ENCODE assay signal across 8 cellular contexts in genomic region chr11:75428301-75428724, GRCh38. TPM values are rescaled to one million over a fixed set of nuclear protein-coding genes. Genes with fewer than 3 reads are reported as not detected.
DNase-seq lines count a peak whose midpoint lies in the region; ATAC-seq and TF ChIP-seq lines count a peak whose summit lies in the region.

No MANE protein-coding gene starts in this region.

- H4K20me1 ChIP-seq in IMR-90 (ENCODE audit: insufficient read depth, low read length), result 0 out of 2 replicates have a peak, but pooled peaks cover 3% of the 10 kb centered on the region
- H4K20me1 ChIP-seq in Karpas-422 (ENCODE audit: insufficient read depth, low read depth, low read length), result no peaks in the 10 kb centered on the region

- no peak overlapping the region for H3K23ac ChIP-seq in IMR-90 (ENCODE audit: low read depth, low read length)

- peak overlapping the region; percentile 85 for H2AFZ ChIP-seq in IMR-90 (replicated peaks; ENCODE audit: low read length, poor library complexity)
- H2AFZ ChIP-seq in Karpas-422 (ENCODE audit: low read length), result no peak overlapping the region

- H3K27me3 Mint-ChIP-seq in dendritic cell treated with granulocyte-macrophage colony-stimulating factor and Interleukin-4, amounts not matched to agents 40 ng/mL and 50 ng/mL, for 4 days, result peaks cover 58% of the 10 kb centered on the region

- no peak overlapping the region for H4K91ac ChIP-seq in IMR-90 (ENCODE audit: insufficient read depth, low read depth, low read length)

- H3K9me2 ChIP-seq in Karpas-422 (replicated peaks; ENCODE audit: insufficient read depth, low read length), result no peaks in the 10 kb centered on the region

- H4K8ac ChIP-seq in IMR-90 (ENCODE audit: low read depth in 2 of 2, low read length in 2 of 2), result peak overlapping the region in 1 of 2 experiments; percentile 65; a peak in 2 of 4 replicates

- CTCF ChIA-PET in IMR-90 (lab: Yijun Ruan, JAX), result no interaction called here

- WGBS in IMR-90 (ENCODE audit: extremely low coverage in 2 of 2, insufficient read length in 1 of 2), 2 experiments, result 49% methylated on average over 22 of the region's 30 CpGs; no CpG with 5 or more reads in 1 of the 2 experiments

- no peak overlapping the region for H2BK15ac ChIP-seq in IMR-90 (ENCODE audit: low read depth, low read length)

- H3K4me3 Mint-ChIP-seq in dendritic cell treated with granulocyte-macrophage colony-stimulating factor and Interleukin-4, amounts not matched to agents 40 ng/mL and 50 ng/mL, for 4 days, result peak overlapping the region; percentile 74

- intact Hi-C loops in IMR-90 (cut with micrococcal nuclease), result no loop called here
- intact Hi-C loops in dendritic cell treated with granulocyte-macrophage colony-stimulating factor and Interleukin-4, amounts not matched to agents 40 ng/mL and 50 ng/mL, for 4 days (cut with micrococcal nuclease), result no loop called here

- H3K18ac ChIP-seq in IMR-90 (ENCODE audit: low read depth, low read length), result no peak overlapping the region

- H3K9ac ChIP-seq in IMR-90 (ENCODE audit: low read depth, low read length) (no peak overlapping the region), Karpas-422 (ENCODE audit: low read length) (no peak overlapping the region)

- H3K27ac Mint-ChIP-seq in dendritic cell treated with granulocyte-macrophage colony-stimulating factor and Interleukin-4, amounts not matched to agents 40 ng/mL and 50 ng/mL, for 4 days, result peak overlapping the region; percentile 63

- H2BK5ac ChIP-seq in IMR-90 (ENCODE audit: low read depth, low read length, poor library complexity, severe bottlenecking), result no peak overlapping the region

- H3K4me1 ChIP-seq in IMR-90 (ENCODE audit: control insufficient read depth, insufficient read depth, low read length) (0 out of 2 replicates have a peak, but pooled peaks cover 3% of the 10 kb centered on the region), Karpas-422 (ENCODE audit: low read length) (no peaks in the 10 kb centered on the region)

- H3K36me3 Mint-ChIP-seq in dendritic cell treated with granulocyte-macrophage colony-stimulating factor and Interleukin-4, amounts not matched to agents 40 ng/mL and 50 ng/mL, for 4 days (ENCODE audit: low read depth), result peaks cover 21% of the 10 kb centered on the region

- H2BK20ac ChIP-seq in IMR-90 (ENCODE audit: low read depth, low read length), result no peak overlapping the region

- TF ChIP-seq POLR2A in IMR-90 (IDR thresholded peaks at IDR 0.05; ENCODE audit: low read depth, low read length), result no peak

- no peak overlapping the region for H2BK120ac ChIP-seq in IMR-90 (ENCODE audit: low read depth, low read length)

- peak; percentile 55 for ATAC-seq in IMR-90 (ENCODE audit: low read depth)

- no peaks in the 10 kb centered on the region for H3K79me2 ChIP-seq in Karpas-422 (ENCODE audit: low read length)

- H3K79me1 ChIP-seq in IMR-90 (ENCODE audit: low read depth in 1 of 2, low read length in 2 of 2), result no peaks in the 10 kb centered on the region

- no peak for TF ChIP-seq CTCF in GM13976 (IDR thresholded peaks at IDR 0.05; ENCODE audit: borderline replicate concordance, control extremely low read depth, extremely low read depth, insufficient read depth, missing control alignments)
- TF ChIP-seq CTCF in IMR-90 (conservative IDR thresholded peaks at IDR 0.05; ENCODE audit: low read depth, low read length), result no peak

- H3K9me3 ChIP-seq in IMR-90 (ENCODE audit: control insufficient read depth, insufficient read depth, low read length) (peaks cover 6% of the 10 kb centered on the region), Karpas-422 (ENCODE audit: low read length) (no peaks in the 10 kb centered on the region)

- no peak for TF ChIP-seq RAD21 in IMR-90 (IDR thresholded peaks at IDR 0.05; ENCODE audit: low read length)

- H2AK9ac ChIP-seq in IMR-90 (replicated peaks; ENCODE audit: low read depth, low read length, poor library complexity), result peak overlapping the region; percentile 25

- H2AK5ac ChIP-seq in IMR-90 (ENCODE audit: low read depth, low read length), result no peak overlapping the region

- H3K27ac ChIP-seq in IMR-90 (ENCODE audit: insufficient read depth, low read length) (no peak overlapping the region; the same call in 1 of the 2 replicates), Karpas-422 (ENCODE audit: low read length) (no peak overlapping the region)

- H3K9me1 ChIP-seq in IMR-90 (ENCODE audit: insufficient read depth, low read length), result no peaks in the 10 kb centered on the region

- H3K4ac ChIP-seq in IMR-90 (ENCODE audit: low read depth, low read length), result no peak overlapping the region

- H4K5ac ChIP-seq in IMR-90 (ENCODE audit: low read depth, low read length), result no peak overlapping the region

- H3K4me3 ChIP-seq in IMR-90 (ENCODE audit: insufficient read depth, low read depth, low read length) (peak overlapping the region; percentile 34), Karpas-422 (ENCODE audit: low read length) (no peak overlapping the region)

- H3K9me3 Mint-ChIP-seq in dendritic cell treated with granulocyte-macrophage colony-stimulating factor and Interleukin-4, amounts not matched to agents 40 ng/mL and 50 ng/mL, for 4 days, result peaks cover 12% of the 10 kb centered on the region

- dilution Hi-C loops in IMR-90 (cut with HindIII; ENCODE audit: low sequenced_read_pairs, unreplicated experiment), result no loop called here

- H3K36me3 ChIP-seq in IMR-90 (ENCODE audit: control insufficient read depth, insufficient read depth, low read length), result peaks cover 7% of the 10 kb centered on the region
- H3K36me3 ChIP-seq in Karpas-422 (ENCODE audit: insufficient read depth, low read length), result no peaks in the 10 kb centered on the region; the same call in 1 of the 2 replicates

- POLR2A ChIA-PET in IMR-90 (lab: Charles Lee; ENCODE audit: unreplicated experiment), result no interaction called here

- in situ Hi-C loops in GM13976 (cut with MboI; ENCODE audit: low sequenced_read_pairs, unreplicated experiment) (no loop called here), IMR-90 (cut with MboI; ENCODE audit: low sequenced_read_pairs) (no loop called here)

- DNase-seq in GM13976 (ENCODE audit: low spot score) (peak; percentile 88), IMR-90 (peak; percentile 76), lung microvascular endothelial cell (ENCODE audit: low read depth in 2 of 2) (peak; percentile 86 to 92), Kasumi-1 (lab: John Stamatoyannopoulos, UW) (no peak), Karpas-422 (no peak)
- peak; percentile 46 to 54 for DNase-seq in activated CD4-positive, alpha-beta T cell treated with anti-CD3 and anti-CD28 coated beads, Interleukin-2, amount 50 U/mL, for 4 hours
- DNase-seq in stimulated activated CD8-positive, alpha-beta memory T cell treated with anti-CD3 and anti-CD28 coated beads, Interleukin-12 subunit alpha, Interleukin-12 subunit beta, amount 100 ng/mL, for 24 hours (ENCODE audit: extremely low read depth), result peak; percentile 49

- H3K4me2 ChIP-seq in IMR-90 (ENCODE audit: low read depth, low read length) (peak overlapping the region; percentile 79), Karpas-422 (ENCODE audit: low read depth, low read length, poor library complexity, severe bottlenecking) (no peak overlapping the region)

- no peak overlapping the region for H3K56ac ChIP-seq in IMR-90 (ENCODE audit: extremely low read depth, insufficient read depth, low read length)

- H3K14ac ChIP-seq in IMR-90 (replicated peaks; ENCODE audit: low read depth, low read length), result no peak overlapping the region

- no TSS peak for BruUV-seq in IMR-90 (replicated peaks; lab: Mats Ljungman, UMichigan)

- H3K4me1 Mint-ChIP-seq in dendritic cell treated with granulocyte-macrophage colony-stimulating factor and Interleukin-4, amounts not matched to agents 40 ng/mL and 50 ng/mL, for 4 days (ENCODE audit: low read depth), result peaks cover 37% of the 10 kb centered on the region

- peaks cover 32% of the 10 kb centered on the region for H3K27me3 ChIP-seq in IMR-90 (ENCODE audit: control insufficient read depth, insufficient read depth, low read length)
- no peaks in the 10 kb centered on the region for H3K27me3 ChIP-seq in Karpas-422 (ENCODE audit: low read length)

TF ChIP-seq in IMR-90, 13 proteins besides CTCF, POLR2A, EP300 and RAD21:
- TF ChIP-seq USF2 (IDR thresholded peaks at IDR 0.05; ENCODE audit: low read depth, low read length), result no peak

RNA-seq across cellular contexts. Expression of gene KLHL35, which starts 4.7 kb away (rescaled TPM):
- total RNA-seq in IMR-90 (2012; rRNA removed), result 1.4 and 1.6 TPM in 2 replicates
- polyA plus RNA-seq in IMR-90 (2012; rRNA removed), result 3.3 TPM in 2 replicates
- 2.1 and 6.1 TPM in 2 replicates for polyA plus RNA-seq in IMR-90 (2012; cell fraction: cytosol; rRNA removed)
- 4.0 and 10.4 TPM in 2 replicates for polyA plus RNA-seq in IMR-90 (2012; cell fraction: nucleus; rRNA removed; ENCODE audit: low replicate concordance)
- 1.6 and 1.7 TPM in 2 replicates for total RNA-seq in lung microvascular endothelial cell
- 1.3 and 8.5 TPM in 2 replicates for total RNA-seq in Karpas-422 (2014; rRNA removed; shearing (Covaris generic); ENCODE audit: low replicate concordance)

RNA-seq across cellular contexts. Expression of gene RPS3, which starts 29.0 kb away (rescaled TPM):
- total RNA-seq in IMR-90 (2012; rRNA removed) (2,360 and 3,444 TPM in 2 replicates), lung microvascular endothelial cell (2,222 and 2,243 TPM in 2 replicates)
- polyA plus RNA-seq in IMR-90 (2012; rRNA removed), result 2,477 and 2,872 TPM in 2 replicates
- polyA plus RNA-seq in IMR-90 (2012; cell fraction: cytosol; rRNA removed), result 2,410 and 4,196 TPM in 2 replicates
- polyA plus RNA-seq in IMR-90 (2012; cell fraction: nucleus; rRNA removed; ENCODE audit: low replicate concordance), result 593 and 1,092 TPM in 2 replicates
- total RNA-seq in Karpas-422 (2014; rRNA removed; shearing (Covaris generic); ENCODE audit: low replicate concordance), result 2,332 and 2,975 TPM in 2 replicates

Comparison
In these comparisons a context has a peak if more than half of its experiments do, and no peak if none do; other contexts are left out.
1. DNase-seq: peak in GM13976 (single experiment), IMR-90 (single experiment), activated CD4-positive, alpha-beta T cell treated with anti-CD3 and anti-CD28 coated beads, Interleukin-2, amount 50 U/mL, for 4 hours (2 of 2), lung microvascular endothelial cell (2 of 2) and stimulated activated CD8-positive, alpha-beta memory T cell treated with anti-CD3 and anti-CD28 coated beads, Interleukin-12 subunit alpha, Interleukin-12 subunit beta, amount 100 ng/mL, for 24 hours (single experiment); none in Kasumi-1 (0 of 2) and Karpas-422 (single experiment).